ENCODE assay signal across 31 cellular contexts in genomic region chr15:90338483-90338980, GRCh38.
"Had no signal": no experiment of that assay in that cellular context is flagged by ENCODE, and none has a peak within 500 bp of the region (broad histone marks: within the 10 kb centered on the region; RNA-seq: fewer than 3 reads in every experiment).

No MANE protein-coding gene starts in this region.

- ATAC-seq: activated CD8-positive, alpha-beta memory T cell treated with anti-CD3 and anti-CD28 coated beads, Interleukin-2, amount 10 ng/mL, durations not matched to agents 7 days and 5 days; activated naive CD8-positive, alpha-beta T cell treated with anti-CD3 and anti-CD28 coated beads, Interleukin-2, amount 50 U/mL, for 24 hours; Right ventricle myocardium inferior; SK-N-SH treated with all-trans-retinoic acid at 6 μM for 48 hours; T-cell had no signal

- H3K4me2 ChIP-seq: KMS-11 had no signal

- H3K4me3 Mint-ChIP-seq: activated CD4-positive, alpha-beta memory T cell treated with anti-CD3 and anti-CD28 coated beads, Interleukin-2, amount 10 ng/mL, durations not matched to agents 7 days and 5 days; activated CD8-positive, alpha-beta memory T cell treated with anti-CD3 and anti-CD28 coated beads, Interleukin-2, amount 10 ng/mL, durations not matched to agents 7 days and 5 days; activated naive CD4-positive, alpha-beta T cell treated with anti-CD3 and anti-CD28 coated beads, Interleukin-2, amount 10 ng/mL, durations not matched to agents 7 days and 5 days; activated naive CD8-positive, alpha-beta T cell; activated naive CD8-positive, alpha-beta T cell treated with anti-CD3 and anti-CD28 coated beads, Interleukin-2, amount 50 U/mL, for 24 hours; T-cell had no signal

- H3K27me3 Mint-ChIP-seq: activated CD4-positive, alpha-beta memory T cell treated with anti-CD3 and anti-CD28 coated beads, Interleukin-2, amount 10 ng/mL, durations not matched to agents 7 days and 5 days; activated CD8-positive, alpha-beta memory T cell treated with anti-CD3 and anti-CD28 coated beads, Interleukin-2, amount 10 ng/mL, durations not matched to agents 7 days and 5 days; activated naive CD8-positive, alpha-beta T cell; activated naive CD8-positive, alpha-beta T cell treated with anti-CD3 and anti-CD28 coated beads, Interleukin-2, amount 50 U/mL, for 24 hours; T-cell had no signal

- H3K27ac ChIP-seq: KMS-11, RWPE1, WERI-Rb-1 had no signal

- DNase-seq: activated CD4-positive, alpha-beta memory T cell treated with anti-CD3 and anti-CD28 coated beads, Interleukin-2, amount 10 ng/mL, durations not matched to agents 7 days and 5 days; activated CD4-positive, alpha-beta T cell treated with anti-CD3 and anti-CD28 coated beads for 1 hour; activated CD4-positive, alpha-beta T cell treated with anti-CD3 and anti-CD28 coated beads for 48 hours; activated CD4-positive, CD25-positive, alpha-beta regulatory T cell; activated CD8-positive, alpha-beta memory T cell treated with anti-CD3 and anti-CD28 coated beads for 24 hours; activated CD8-positive, alpha-beta memory T cell treated with anti-CD3 and anti-CD28 coated beads, Interleukin-2, amount 10 ng/mL, durations not matched to agents 7 days and 5 days; activated CD8-positive, alpha-beta memory T cell treated with anti-CD3 and anti-CD28 coated beads, Interleukin-2, amount 50 U/mL, for 48 hours; activated effector memory CD4-positive, alpha-beta T cell treated with Interleukin-2 at 50 U/mL for 16 hours; activated naive CD4-positive, alpha-beta T cell treated with anti-CD3 and anti-CD28 coated beads, Interleukin-2, amount 10 ng/mL, durations not matched to agents 7 days and 5 days; activated naive CD8-positive, alpha-beta T cell treated with anti-CD3 and anti-CD28 coated beads, Interleukin-2, amount 50 U/mL, for 24 hours; activated T-cell treated with anti-CD3 and anti-CD28 coated beads, Interleukin-2, amount 50 U/mL, for 48 hours; aorta; MM.1S; MV-4-11; NCI-H1092; NCI-H1694; NCI-H1930; NCI-H2081 treated with DMSO at 0.1 percent for 48 hours; NCI-H226; NCI-H446 treated with DMSO at 0.1 percent for 48 hours; NCI-H524 treated with DMSO at 0.1 percent for 48 hours; SIG-M5; T-cell; T-helper 2 cell; T-helper 9 cell; WERI-Rb-1 had no signal

- H3K36me3 ChIP-seq: WERI-Rb-1 had no signal

- H3K27ac Mint-ChIP-seq: activated CD4-positive, alpha-beta memory T cell treated with anti-CD3 and anti-CD28 coated beads, Interleukin-2, amount 10 ng/mL, durations not matched to agents 7 days and 5 days; activated CD8-positive, alpha-beta memory T cell treated with anti-CD3 and anti-CD28 coated beads, Interleukin-2, amount 10 ng/mL, durations not matched to agents 7 days and 5 days; activated naive CD4-positive, alpha-beta T cell treated with anti-CD3 and anti-CD28 coated beads, Interleukin-2, amount 10 ng/mL, durations not matched to agents 7 days and 5 days; activated naive CD8-positive, alpha-beta T cell; activated naive CD8-positive, alpha-beta T cell treated with anti-CD3 and anti-CD28 coated beads, Interleukin-2, amount 50 U/mL, for 24 hours had no signal

- H3K9me3 Mint-ChIP-seq: activated CD4-positive, alpha-beta memory T cell treated with anti-CD3 and anti-CD28 coated beads, Interleukin-2, amount 10 ng/mL, durations not matched to agents 7 days and 5 days; activated naive CD4-positive, alpha-beta T cell treated with anti-CD3 and anti-CD28 coated beads, Interleukin-2, amount 10 ng/mL, durations not matched to agents 7 days and 5 days; activated naive CD8-positive, alpha-beta T cell treated with anti-CD3 and anti-CD28 coated beads, Interleukin-2, amount 50 U/mL, for 24 hours; T-cell had no signal

- H3K36me3 Mint-ChIP-seq: activated CD8-positive, alpha-beta memory T cell treated with anti-CD3 and anti-CD28 coated beads, Interleukin-2, amount 10 ng/mL, durations not matched to agents 7 days and 5 days; activated naive CD4-positive, alpha-beta T cell treated with anti-CD3 and anti-CD28 coated beads, Interleukin-2, amount 10 ng/mL, durations not matched to agents 7 days and 5 days; activated naive CD8-positive, alpha-beta T cell; T-cell had no signal

- H3K9ac ChIP-seq: KMS-11 had no signal
